13 cellular contexts compared by ENCODE assay signal in genomic region chr4:41913509-41913908, GRCh38.
"Had no signal": no experiment of that assay in that cellular context is flagged by ENCODE, and none has a peak within 500 bp of the region (broad histone marks: within the 10 kb centered on the region; RNA-seq: fewer than 3 reads in every experiment).

No MANE protein-coding gene starts in this region.

- H3K4me2 ChIP-seq: hepatocyte had no signal

- H3K27me3 ChIP-seq: cardiac muscle cell, hepatocyte, pancreas had no signal

- H3K36me3 ChIP-seq: cardiac muscle cell, pancreas, stomach, thoracic aorta had no signal

- H3K4me1 ChIP-seq: pancreas, stomach had no signal

- H2AFZ ChIP-seq: hepatocyte had no signal

- H3K4me3 Mint-ChIP-seq: neural crest cell had no signal

- H3K27ac ChIP-seq: cardiac muscle cell, hepatocyte, pancreas, stomach, thoracic aorta had no signal

- ATAC-seq: activated CD4-positive, CD25-positive, alpha-beta regulatory T cell treated with anti-CD3 and anti-CD28 coated beads, Interleukin-2, amount 50 U/mL, for 24 hours; pancreas had no signal

- H3K9me3 ChIP-seq: pancreas, stomach, thoracic aorta had no signal

- DNase-seq: activated gamma-delta T cell; activated T-cell treated with anti-CD3 and anti-CD28 coated beads, Interleukin-2, amount 50 U/mL, for 48 hours; aorta; pancreas; stimulated activated CD4-positive, alpha-beta T cell treated with anti-CD3 and anti-CD28 coated beads, Interleukin-15, amount 100 ng/mL, for 24 hours; stimulated activated CD4-positive, alpha-beta T cell treated with anti-CD3 and anti-CD28 coated beads, Interleukin-4, amount 100 ng/mL, for 24 hours; stomach; T-helper 2 cell had no signal

- H3K9me3 Mint-ChIP-seq: neural crest cell had no signal

- H3K4me3 ChIP-seq: cardiac muscle cell, hepatocyte, pancreas, stomach, thoracic aorta had no signal
